ENCODE assay signal across 1 cellular context in the genomic region with DNA sequence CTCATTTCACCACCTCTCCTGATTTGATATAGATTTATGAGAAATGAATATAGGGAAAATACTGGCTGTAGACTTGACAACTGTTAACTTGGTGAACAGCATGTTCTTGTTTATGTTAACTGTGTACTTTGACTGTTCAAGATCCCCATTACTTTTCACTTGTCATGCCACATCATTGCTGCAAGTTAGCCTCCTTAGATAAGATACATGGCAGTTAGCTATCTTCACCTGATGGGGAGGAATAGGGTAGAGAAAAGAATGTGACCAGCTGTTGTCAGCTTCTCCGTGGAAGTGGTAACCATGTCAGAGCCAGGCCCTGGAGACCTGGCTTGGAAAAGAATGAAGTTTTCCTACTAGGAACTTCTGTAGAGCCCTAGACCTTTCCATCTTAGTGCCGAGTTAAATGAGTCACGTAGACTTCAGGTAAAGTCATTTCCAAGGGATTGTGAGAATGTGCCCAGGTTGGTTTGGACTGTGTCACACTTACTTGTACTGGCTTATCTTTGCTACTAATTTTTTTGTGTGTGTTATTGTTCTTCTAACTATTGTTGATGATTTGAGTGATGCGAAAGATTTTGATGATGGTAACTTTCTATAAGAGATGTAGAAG. TPM values are rescaled to one million over a fixed set of nuclear protein-coding genes. Genes with fewer than 3 reads are reported as not detected.
"Had no signal": no experiment of that assay in that cellular context is flagged by ENCODE, and none has a peak within 500 bp of the region (broad histone marks: within the 10 kb centered on the region; RNA-seq: fewer than 3 reads in every experiment).

No MANE protein-coding gene starts in this region.

RNA-seq across cellular contexts. Expression of gene FAM72B, which starts 42.3 kb away (rescaled TPM):
- total RNA-seq: gastrocnemius medialis had no signal
